8 cellular contexts compared by ENCODE assay signal in the genomic region with DNA sequence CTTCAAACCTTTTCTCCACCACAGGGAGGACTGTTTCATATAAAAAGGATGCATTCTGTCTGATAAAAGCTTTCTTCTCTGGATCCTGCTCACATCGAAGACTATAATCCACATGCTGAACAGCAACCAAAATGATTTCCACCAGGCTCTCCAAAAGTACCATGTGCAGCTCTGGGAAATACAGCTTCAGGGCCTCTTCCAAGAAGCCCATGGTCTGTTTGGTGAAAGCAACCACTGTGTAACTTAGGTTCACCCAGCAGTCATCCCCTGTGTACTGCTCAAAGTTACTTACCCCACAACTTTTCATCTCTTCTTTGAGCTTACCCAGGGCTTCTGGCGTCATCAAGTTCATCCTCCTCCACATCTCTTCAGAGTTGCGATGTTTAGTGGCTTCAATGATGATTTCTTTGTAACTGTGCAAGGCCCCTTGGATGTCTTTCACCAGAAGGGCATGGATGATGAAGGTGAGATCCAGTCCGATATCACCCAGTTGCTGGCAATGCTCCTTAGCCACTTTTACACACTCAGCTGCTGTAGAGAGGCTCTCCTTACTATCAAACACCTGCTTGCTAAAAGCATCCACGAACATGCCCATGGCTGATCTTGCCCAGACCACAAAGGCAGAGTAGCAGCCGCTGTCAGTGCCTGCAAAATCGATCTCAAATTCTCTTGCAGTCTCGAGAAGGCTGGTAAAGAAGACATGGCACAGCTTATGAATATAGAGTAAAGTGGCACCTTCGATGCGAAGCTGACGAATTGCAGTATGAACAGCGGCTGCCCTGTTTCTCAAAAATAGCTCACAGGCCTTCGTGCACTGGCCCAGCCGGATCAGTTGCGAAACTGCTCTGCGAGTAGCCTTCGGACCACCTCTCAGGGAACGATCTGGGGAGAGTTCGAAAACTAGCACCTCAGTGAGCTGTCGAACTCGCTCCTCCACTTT. TPM values are rescaled to one million over a fixed set of nuclear protein-coding genes. Genes with fewer than 3 reads are reported as not detected.
A peak's percentile ranks its signal among the peaks of the same experiment; 100 is the strongest.
DNase-seq lines count a peak whose midpoint lies in the region; ATAC-seq and TF ChIP-seq lines count a peak whose summit lies in the region.

No MANE protein-coding gene starts in this region.

- peak overlapping the region; percentile 98 for H3K4me3 Mint-ChIP-seq in WTC11

- ATAC-seq in WTC11 (no peak), HG03460 (IDR thresholded peaks at IDR 0.05; ENCODE audit: unreplicated experiment) (no peak)

- H3K27me3 ChIP-seq in iPS-20b (ENCODE audit: insufficient read depth, low read length), result no peaks in the 10 kb centered on the region
- no peaks in the 10 kb centered on the region for H3K27me3 ChIP-seq in stomach

- peak overlapping the region; percentile 40; the same call in 1 of the 2 replicates for H3K27ac Mint-ChIP-seq in WTC11

- TF ChIP-seq POLR2A in stomach (IDR thresholded peaks at IDR 0.05), result no peak

- peak overlapping the region; percentile 96 for H3K9ac ChIP-seq in iPS-20b (ENCODE audit: low read depth, low read length)

- peaks cover 40% of the 10 kb centered on the region for H3K4me1 Mint-ChIP-seq in WTC11

- intact Hi-C loops in stomach (cut with DNase I; ENCODE audit: low total_unique reads), result no loop called here

- CTCF ChIA-PET in WTC11 (lab: Charles Lee), result interaction anchor here (2.2 kb wide), 1 partner anchor 20 kb away, joined by 10 read pairs; no protein-coding TSS in a partner anchor

- H3K27ac ChIP-seq in iPS-20b (ENCODE audit: low read length) (no peak overlapping the region), stomach (peak overlapping the region in 2 of 5 donors; percentile 1 to 95)

- H3K36me3 Mint-ChIP-seq in WTC11, result peaks cover 12% of the 10 kb centered on the region

- H3K27me3 Mint-ChIP-seq in WTC11 (ENCODE audit: low read depth), result peaks cover 4% of the 10 kb centered on the region

- WGBS in stomach, 5 donors, result 39 to 61% (median 52%) methylated on average over 21 of the region's 21 CpGs

- POLR2A ChIA-PET in WTC11 (lab: Charles Lee), result no interaction called here

- H3K4me1 ChIP-seq in iPS-20b (ENCODE audit: insufficient read depth, low read length) (peaks cover 18% of the 10 kb centered on the region), stomach (peaks cover 41 to 80% (median 69%) of the 10 kb centered on the region in 4 donors)

- H3K36me3 ChIP-seq in iPS-20b (ENCODE audit: insufficient read depth, low read depth, low read length) (peaks cover 9% of the 10 kb centered on the region), stomach (peaks cover 0 to 18% (median 12%) of the 10 kb centered on the region in 4 donors)

- H3K9me3 ChIP-seq in iPS-20b (ENCODE audit: insufficient read depth, low read depth, low read length) (no peaks in the 10 kb centered on the region), stomach (no peaks in the 10 kb centered on the region)

- H3K4me3 ChIP-seq in iPS-20b (ENCODE audit: low read length) (peak overlapping the region; percentile 98), stomach (peak overlapping the region; percentile 82 to 95 (median 90))

- no peak for TF ChIP-seq EP300 in stomach (IDR thresholded peaks at IDR 0.05)

- H3K9me3 Mint-ChIP-seq in WTC11, result no peaks in the 10 kb centered on the region

- peak; percentile 42 for DNase-seq in NCI-H2107 treated with DMSO at 0.1 percent for 48 hours (lab: John Stamatoyannopoulos, UW; ENCODE audit: unreplicated experiment)
- no peak for DNase-seq in NCI-H2107 (lab: John Stamatoyannopoulos, UW)
- no peak for DNase-seq in WTC11 (ENCODE audit: low spot score)
- DNase-seq in stomach, result no peak
- DNase-seq in GM03348 (ENCODE audit: low spot score), result no peak
- no peak for DNase-seq in medulla oblongata (ENCODE audit: extremely low spot score)

- TF ChIP-seq CTCF in WTC11 (IDR thresholded peaks at IDR 0.05), result no peak
- TF ChIP-seq CTCF in stomach (IDR thresholded peaks at IDR 0.05), result no peak

TF ChIP-seq in WTC11, 78 proteins besides CTCF, POLR2A, EP300 and RAD21:
- TF ChIP-seq, protein P1, sequence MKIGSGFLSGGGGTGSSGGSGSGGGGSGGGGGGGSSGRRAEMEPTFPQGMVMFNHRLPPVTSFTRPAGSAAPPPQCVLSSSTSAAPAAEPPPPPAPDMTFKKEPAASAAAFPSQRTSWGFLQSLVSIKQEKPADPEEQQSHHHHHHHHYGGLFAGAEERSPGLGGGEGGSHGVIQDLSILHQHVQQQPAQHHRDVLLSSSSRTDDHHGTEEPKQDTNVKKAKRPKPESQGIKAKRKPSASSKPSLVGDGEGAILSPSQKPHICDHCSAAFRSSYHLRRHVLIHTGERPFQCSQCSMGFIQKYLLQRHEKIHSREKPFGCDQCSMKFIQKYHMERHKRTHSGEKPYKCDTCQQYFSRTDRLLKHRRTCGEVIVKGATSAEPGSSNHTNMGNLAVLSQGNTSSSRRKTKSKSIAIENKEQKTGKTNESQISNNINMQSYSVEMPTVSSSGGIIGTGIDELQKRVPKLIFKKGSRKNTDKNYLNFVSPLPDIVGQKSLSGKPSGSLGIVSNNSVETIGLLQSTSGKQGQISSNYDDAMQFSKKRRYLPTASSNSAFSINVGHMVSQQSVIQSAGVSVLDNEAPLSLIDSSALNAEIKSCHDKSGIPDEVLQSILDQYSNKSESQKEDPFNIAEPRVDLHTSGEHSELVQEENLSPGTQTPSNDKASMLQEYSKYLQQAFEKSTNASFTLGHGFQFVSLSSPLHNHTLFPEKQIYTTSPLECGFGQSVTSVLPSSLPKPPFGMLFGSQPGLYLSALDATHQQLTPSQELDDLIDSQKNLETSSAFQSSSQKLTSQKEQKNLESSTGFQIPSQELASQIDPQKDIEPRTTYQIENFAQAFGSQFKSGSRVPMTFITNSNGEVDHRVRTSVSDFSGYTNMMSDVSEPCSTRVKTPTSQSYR (CRISPR knock-in tag; IDR thresholded peaks at IDR 0.05), result no peak
- TF ChIP-seq ZMAT4 (CRISPR knock-in tag; IDR thresholded peaks at IDR 0.05) (no peak), NFE2L1 (CRISPR knock-in tag; IDR thresholded peaks at IDR 0.05) (no peak), SP1 (CRISPR knock-in tag; conservative IDR thresholded peaks at IDR 0.05) (no peak), CREB1 (CRISPR knock-in tag; IDR thresholded peaks at IDR 0.05) (no peak), PRRX2 (CRISPR knock-in tag; IDR thresholded peaks at IDR 0.05) (no peak), GRHL2 (CRISPR knock-in tag; IDR thresholded peaks at IDR 0.05; ENCODE audit: insufficient replicate concordance, severe bottlenecking) (no peak), GABPB1 (CRISPR knock-in tag; IDR thresholded peaks at IDR 0.05) (no peak), TCF7 (CRISPR knock-in tag; IDR thresholded peaks at IDR 0.05; ENCODE audit: low read depth) (no peak), ZNF121 (CRISPR knock-in tag; IDR thresholded peaks at IDR 0.05) (no peak)
- TF ChIP-seq, protein P2, sequence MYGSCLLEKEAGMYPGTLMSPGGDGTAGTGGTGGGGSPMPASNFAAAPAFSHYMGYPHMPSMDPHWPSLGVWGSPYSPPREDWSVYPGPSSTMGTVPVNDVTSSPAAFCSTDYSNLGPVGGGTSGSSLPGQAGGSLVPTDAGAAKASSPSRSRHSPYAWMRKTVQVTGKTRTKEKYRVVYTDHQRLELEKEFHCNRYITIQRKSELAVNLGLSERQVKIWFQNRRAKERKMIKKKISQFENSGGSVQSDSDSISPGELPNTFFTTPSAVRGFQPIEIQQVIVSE (CRISPR knock-in tag; IDR thresholded peaks at IDR 0.05; ENCODE audit: borderline replicate concordance), result no peak
- TF ChIP-seq, protein P3, sequence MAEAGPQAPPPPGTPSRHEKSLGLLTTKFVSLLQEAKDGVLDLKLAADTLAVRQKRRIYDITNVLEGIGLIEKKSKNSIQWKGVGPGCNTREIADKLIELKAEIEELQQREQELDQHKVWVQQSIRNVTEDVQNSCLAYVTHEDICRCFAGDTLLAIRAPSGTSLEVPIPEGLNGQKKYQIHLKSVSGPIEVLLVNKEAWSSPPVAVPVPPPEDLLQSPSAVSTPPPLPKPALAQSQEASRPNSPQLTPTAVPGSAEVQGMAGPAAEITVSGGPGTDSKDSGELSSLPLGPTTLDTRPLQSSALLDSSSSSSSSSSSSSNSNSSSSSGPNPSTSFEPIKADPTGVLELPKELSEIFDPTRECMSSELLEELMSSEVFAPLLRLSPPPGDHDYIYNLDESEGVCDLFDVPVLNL (CRISPR knock-in tag; IDR thresholded peaks at IDR 0.05; ENCODE audit: borderline replicate concordance, low read depth), result no peak
- TF ChIP-seq, protein P4, sequence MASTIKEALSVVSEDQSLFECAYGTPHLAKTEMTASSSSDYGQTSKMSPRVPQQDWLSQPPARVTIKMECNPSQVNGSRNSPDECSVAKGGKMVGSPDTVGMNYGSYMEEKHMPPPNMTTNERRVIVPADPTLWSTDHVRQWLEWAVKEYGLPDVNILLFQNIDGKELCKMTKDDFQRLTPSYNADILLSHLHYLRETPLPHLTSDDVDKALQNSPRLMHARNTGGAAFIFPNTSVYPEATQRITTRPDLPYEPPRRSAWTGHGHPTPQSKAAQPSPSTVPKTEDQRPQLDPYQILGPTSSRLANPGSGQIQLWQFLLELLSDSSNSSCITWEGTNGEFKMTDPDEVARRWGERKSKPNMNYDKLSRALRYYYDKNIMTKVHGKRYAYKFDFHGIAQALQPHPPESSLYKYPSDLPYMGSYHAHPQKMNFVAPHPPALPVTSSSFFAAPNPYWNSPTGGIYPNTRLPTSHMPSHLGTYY (CRISPR knock-in tag; IDR thresholded peaks at IDR 0.05), result no peak

RNA-seq across cellular contexts. Expression of gene EXOC8, which starts 1.7 kb away (rescaled TPM):
- 9.1 to 11.3 TPM (median 10.2 TPM) in 3 replicates for total RNA-seq in WTC11 (2021)
- total RNA-seq in stomach, result 10 to 100 TPM in 3 of 5 donors, 1 to 10 TPM in 2; 6.7 to 21.8 (median 14.5) TPM
- polyA plus RNA-seq in stomach, result 1 to 10 TPM; 1.8 to 3.1 (median 2.4) TPM

RNA-seq across cellular contexts. Expression of gene SPRTN, which starts 2.2 kb away (rescaled TPM):
- 12.6 to 14.6 TPM (median 12.7 TPM) in 3 replicates for total RNA-seq in WTC11 (2021)
- 10 to 100 TPM; 11.6 to 62.5 (median 25.8) TPM for total RNA-seq in stomach
- polyA plus RNA-seq in stomach, result 1 to 10 TPM; 3.2 to 4.3 (median 3.9) TPM
